ENCODE assay signal across 1 cellular context in genomic region chr2:218399391-218400166, GRCh38.
A peak's percentile ranks its signal among the peaks of the same experiment; 100 is the strongest.
TF ChIP-seq lines count a peak whose summit lies in the region.

TSS of gene CTDSP1 (plus strand) at chr2:218399868. CDS start at chr2:218400091, 223 bp downstream.

TF ChIP-seq in HepG2, 621 proteins besides CTCF, POLR2A, EP300 and RAD21 (continued from another document and continues in another):
- TF ChIP-seq ZBTB40 (IDR thresholded peaks at IDR 0.05): no peak
- TF ChIP-seq ZBTB40 (CRISPR knock-in tag; IDR thresholded peaks at IDR 0.05): no peak; the same call in 1 of the 2 replicates
- 0 out of 2 replicates have a peak, but pooled peaks have one; percentile 21 for TF ChIP-seq ZNF224 (CRISPR knock-in tag; IDR thresholded peaks at IDR 0.05)
- no peak for TF ChIP-seq HMGA1 (CRISPR knock-in tag; conservative IDR thresholded peaks at IDR 0.05)
- TF ChIP-seq ZXDC (CRISPR knock-in tag; IDR thresholded peaks at IDR 0.05): peak; percentile 66; the same call in 1 of the 2 replicates
- no peak for TF ChIP-seq ZNF547 (CRISPR knock-in tag; IDR thresholded peaks at IDR 0.05)
- TF ChIP-seq ZNF251 (CRISPR knock-in tag; IDR thresholded peaks at IDR 0.05): no peak
- TF ChIP-seq MED1 (CRISPR knock-in tag; IDR thresholded peaks at IDR 0.05): peak; percentile 90
- peak; percentile 50; the same call in 1 of the 2 replicates for TF ChIP-seq ZNF83 (CRISPR knock-in tag; IDR thresholded peaks at IDR 0.05; ENCODE audit: borderline replicate concordance)
- no peak; the same call in 1 of the 2 replicates for TF ChIP-seq ZNF264 (CRISPR knock-in tag; IDR thresholded peaks at IDR 0.05)
- TF ChIP-seq NPAS2 (CRISPR knock-in tag; IDR thresholded peaks at IDR 0.05; ENCODE audit: borderline replicate concordance): no peak
- TF ChIP-seq MBD4 (IDR thresholded peaks at IDR 0.05; ENCODE audit: borderline replicate concordance, low read length): no peak
- TF ChIP-seq ETV5 (CRISPR knock-in tag; IDR thresholded peaks at IDR 0.05; ENCODE audit: borderline replicate concordance): peak; percentile 83
- peak in 1 of 2 experiments; percentile 44; a peak in 1 of 4 replicates for TF ChIP-seq REST (IDR thresholded peaks at IDR 0.05; ENCODE audit: borderline replicate concordance in 1 of 2, low read depth in 1 of 2, low read length in 2 of 2)
- 0 out of 2 replicates have a peak, but pooled peaks have one; percentile 27 for TF ChIP-seq GATA4 (IDR thresholded peaks at IDR 0.05; ENCODE audit: borderline replicate concordance, low read depth)
- TF ChIP-seq KDM6A (CRISPR knock-in tag; IDR thresholded peaks at IDR 0.05; ENCODE audit: low read depth): no peak
- no peak; the same call in 1 of the 2 replicates for TF ChIP-seq ZBTB26 (CRISPR knock-in tag; IDR thresholded peaks at IDR 0.05; ENCODE audit: borderline replicate concordance)
- peak; percentile 16; the same call in 1 of the 2 replicates for TF ChIP-seq POLR2AphosphoS2 (IDR thresholded peaks at IDR 0.05; ENCODE audit: low read depth, low read length)
- TF ChIP-seq HOXA5 (CRISPR knock-in tag; IDR thresholded peaks at IDR 0.05): 0 out of 2 replicates have a peak, but pooled peaks have one; percentile 7
- no peak for TF ChIP-seq MATR3 (CRISPR knock-in tag; IDR thresholded peaks at IDR 0.05)
- TF ChIP-seq PLRG1 (conservative IDR thresholded peaks at IDR 0.05): no peak
- TF ChIP-seq AKAP8 (CRISPR knock-in tag; IDR thresholded peaks at IDR 0.05): peak; percentile 84; the same call in 1 of the 2 replicates
- no peak for TF ChIP-seq ZZZ3 (CRISPR knock-in tag; IDR thresholded peaks at IDR 0.05; ENCODE audit: borderline replicate concordance)
- TF ChIP-seq NONO (IDR thresholded peaks at IDR 0.05): no peak
- peak; percentile 44; the same call in 1 of the 2 replicates for TF ChIP-seq NONO (CRISPR knock-in tag; conservative IDR thresholded peaks at IDR 0.05)
- peak; percentile 75 for TF ChIP-seq HNRNPK (IDR thresholded peaks at IDR 0.05; ENCODE audit: low read depth, low read length, poor library complexity, severe bottlenecking)
- TF ChIP-seq ZSCAN5A (CRISPR knock-in tag; IDR thresholded peaks at IDR 0.05; ENCODE audit: borderline replicate concordance): no peak
- TF ChIP-seq HDAC2 (CRISPR knock-in tag; IDR thresholded peaks at IDR 0.05): peak; percentile 48
- no peak for TF ChIP-seq TBP (CRISPR knock-in tag; IDR thresholded peaks at IDR 0.05)
- no peak for TF ChIP-seq ZFP90 (CRISPR knock-in tag; IDR thresholded peaks at IDR 0.05; ENCODE audit: borderline replicate concordance)
- TF ChIP-seq ZNF24 (IDR thresholded peaks at IDR 0.05): peak; percentile 34; the same call in 1 of the 2 replicates
- TF ChIP-seq ZNF430 (CRISPR knock-in tag; IDR thresholded peaks at IDR 0.05): no peak; the same call in 1 of the 2 replicates
- TF ChIP-seq REPIN1 (CRISPR knock-in tag; IDR thresholded peaks at IDR 0.05; ENCODE audit: borderline replicate concordance, low read depth): peak; percentile 55; the same call in 1 of the 2 replicates
- TF ChIP-seq HOXA9 (CRISPR knock-in tag; IDR thresholded peaks at IDR 0.05; ENCODE audit: borderline replicate concordance): no peak; the same call in 1 of the 2 replicates
- no peak for TF ChIP-seq MLLT10 (CRISPR knock-in tag; IDR thresholded peaks at IDR 0.05)
- TF ChIP-seq ZHX1 (CRISPR knock-in tag; IDR thresholded peaks at IDR 0.05; ENCODE audit: low read depth): peak; percentile 69; the same call in 1 of the 2 replicates
- TF ChIP-seq ZSCAN9 (CRISPR knock-in tag; IDR thresholded peaks at IDR 0.05; ENCODE audit: borderline replicate concordance): no peak
- peak; percentile 63; the same call in 1 of the 2 replicates for TF ChIP-seq KDM3A (CRISPR knock-in tag; IDR thresholded peaks at IDR 0.05; ENCODE audit: low read depth)
- peak; percentile 71 for TF ChIP-seq ELF3 (CRISPR knock-in tag; IDR thresholded peaks at IDR 0.05)
